Comparison of ENCODE assay signal across 1 cellular context in genomic region chr4:99029852-99030251, GRCh38.
TF ChIP-seq lines count a peak whose summit lies in the region.

No MANE protein-coding gene starts in this region.

TF ChIP-seq in K562, 482 proteins besides CTCF, POLR2A, EP300 and RAD21:
- TF ChIP-seq E4F1 (CRISPR knock-in tag; IDR thresholded peaks at IDR 0.05; ENCODE audit: borderline replicate concordance) (no peak), ZMIZ1 (IDR thresholded peaks at IDR 0.05; ENCODE audit: low read depth in 2 of 2, low read length in 2 of 2) (no peak), MEIS2 (IDR thresholded peaks at IDR 0.05; ENCODE audit: partially characterized antibody) (peak; percentile 79), PBX2 (CRISPR knock-in tag; IDR thresholded peaks at IDR 0.05; ENCODE audit: low read depth) (no peak), PBX2 (tag; conservative IDR thresholded peaks at IDR 0.05; ENCODE audit: low read depth) (0 out of 2 replicates have a peak, but pooled peaks have one; percentile 6), FOSL1 (tag; conservative IDR thresholded peaks at IDR 0.05) (peak; percentile 40), HDAC1 (IDR thresholded peaks at IDR 0.05) (no peak), GABPB1 (CRISPR knock-in tag; IDR thresholded peaks at IDR 0.05) (no peak), ZNF780A (CRISPR knock-in tag; IDR thresholded peaks at IDR 0.05) (no peak), PRMT5 (CRISPR knock-in tag; IDR thresholded peaks at IDR 0.05) (no peak), SMARCA4 (IDR thresholded peaks at IDR 0.05) (no peak), GTF2A2 (tag; IDR thresholded peaks at IDR 0.05) (no peak), ZC3H8 (IDR thresholded peaks at IDR 0.05) (no peak), MCM7 (IDR thresholded peaks at IDR 0.05) (no peak), ZNF79 (CRISPR knock-in tag; IDR thresholded peaks at IDR 0.05; ENCODE audit: low read depth) (no peak), MCM5 (IDR thresholded peaks at IDR 0.05; ENCODE audit: low read depth) (no peak), STAT6 (CRISPR knock-in tag; IDR thresholded peaks at IDR 0.05) (no peak), RBM17 (IDR thresholded peaks at IDR 0.05; ENCODE audit: borderline replicate concordance, low read depth, low read length) (no peak), NFE2 (IDR thresholded peaks at IDR 0.05; ENCODE audit: low read depth) (peak; percentile 47; the same call in 1 of the 2 replicates), C11orf30 (IDR thresholded peaks at IDR 0.05; ENCODE audit: low read depth) (peak; percentile 43; the same call in 1 of the 2 replicates)
- TF ChIP-seq, protein P1, sequence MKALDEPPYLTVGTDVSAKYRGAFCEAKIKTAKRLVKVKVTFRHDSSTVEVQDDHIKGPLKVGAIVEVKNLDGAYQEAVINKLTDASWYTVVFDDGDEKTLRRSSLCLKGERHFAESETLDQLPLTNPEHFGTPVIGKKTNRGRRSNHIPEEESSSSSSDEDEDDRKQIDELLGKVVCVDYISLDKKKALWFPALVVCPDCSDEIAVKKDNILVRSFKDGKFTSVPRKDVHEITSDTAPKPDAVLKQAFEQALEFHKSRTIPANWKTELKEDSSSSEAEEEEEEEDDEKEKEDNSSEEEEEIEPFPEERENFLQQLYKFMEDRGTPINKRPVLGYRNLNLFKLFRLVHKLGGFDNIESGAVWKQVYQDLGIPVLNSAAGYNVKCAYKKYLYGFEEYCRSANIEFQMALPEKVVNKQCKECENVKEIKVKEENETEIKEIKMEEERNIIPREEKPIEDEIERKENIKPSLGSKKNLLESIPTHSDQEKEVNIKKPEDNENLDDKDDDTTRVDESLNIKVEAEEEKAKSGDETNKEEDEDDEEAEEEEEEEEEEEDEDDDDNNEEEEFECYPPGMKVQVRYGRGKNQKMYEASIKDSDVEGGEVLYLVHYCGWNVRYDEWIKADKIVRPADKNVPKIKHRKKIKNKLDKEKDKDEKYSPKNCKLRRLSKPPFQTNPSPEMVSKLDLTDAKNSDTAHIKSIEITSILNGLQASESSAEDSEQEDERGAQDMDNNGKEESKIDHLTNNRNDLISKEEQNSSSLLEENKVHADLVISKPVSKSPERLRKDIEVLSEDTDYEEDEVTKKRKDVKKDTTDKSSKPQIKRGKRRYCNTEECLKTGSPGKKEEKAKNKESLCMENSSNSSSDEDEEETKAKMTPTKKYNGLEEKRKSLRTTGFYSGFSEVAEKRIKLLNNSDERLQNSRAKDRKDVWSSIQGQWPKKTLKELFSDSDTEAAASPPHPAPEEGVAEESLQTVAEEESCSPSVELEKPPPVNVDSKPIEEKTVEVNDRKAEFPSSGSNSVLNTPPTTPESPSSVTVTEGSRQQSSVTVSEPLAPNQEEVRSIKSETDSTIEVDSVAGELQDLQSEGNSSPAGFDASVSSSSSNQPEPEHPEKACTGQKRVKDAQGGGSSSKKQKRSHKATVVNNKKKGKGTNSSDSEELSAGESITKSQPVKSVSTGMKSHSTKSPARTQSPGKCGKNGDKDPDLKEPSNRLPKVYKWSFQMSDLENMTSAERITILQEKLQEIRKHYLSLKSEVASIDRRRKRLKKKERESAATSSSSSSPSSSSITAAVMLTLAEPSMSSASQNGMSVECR (CRISPR knock-in tag; IDR thresholded peaks at IDR 0.05) = no peak
